ENCODE assay signal across 12 cellular contexts in genomic region chr5:141522301-141522700, GRCh38. TPM values are rescaled to one million over a fixed set of nuclear protein-coding genes. Genes with fewer than 3 reads are reported as not detected.
DNase-seq lines count a peak whose midpoint lies in the region; ATAC-seq and TF ChIP-seq lines count a peak whose summit lies in the region.
"Had no signal": no experiment of that assay in that cellular context is flagged by ENCODE, and none has a peak within 500 bp of the region (broad histone marks: within the 10 kb centered on the region; RNA-seq: fewer than 3 reads in every experiment).

No MANE protein-coding gene starts in this region.

- RAD21 ChIA-PET in HCT116 (lab: Charles Lee; ENCODE audit: low non-redundant PET in 1 of 2, low total read pairs in 2 of 2, uncharacterized antibody in 2 of 2, unreplicated experiment in 2 of 2), result interaction anchor here in 1 of 2 experiments (4.0 kb wide), 1 partner anchor 109 kb away, joined by 17 read pairs; the partner anchor contains the start of gene PCDHGA10

- DNase-seq in HCT116 (ENCODE audit: low read depth, low spot score), result no peak
- DNase-seq in activated T-helper 1 cell treated with anti-CD3 and anti-CD28 coated beads, Interleukin-12 subunit alpha, Interleukin-12 subunit beta, Interleukin-2, Interleukin-4 antibody, amounts not matched to agents 30 ng/mL and 10 ng/mL and 1 ng/mL, durations not matched to agents 14 hours and 24 hours and 36 hours (ENCODE audit: low spot score), result no peak
- DNase-seq in foreskin keratinocyte, result no peak
- DNase-seq: activated gamma-delta T cell, DMS153, OCI-M1 had no signal

- no peak overlapping the region for H3K4me3 Mint-ChIP-seq in activated T-helper 1 cell treated with anti-CD3 and anti-CD28 coated beads, Interleukin-12 subunit alpha, Interleukin-12 subunit beta, Interleukin-2, Interleukin-4 antibody, amounts not matched to agents 30 ng/mL and 10 ng/mL and 1 ng/mL, durations not matched to agents 14 hours and 24 hours and 36 hours
- H3K4me3 Mint-ChIP-seq: endodermal cell had no signal

- TF ChIP-seq POLR2A in HCT116 (IDR thresholded peaks at IDR 0.05; ENCODE audit: borderline replicate concordance, extremely low read depth, insufficient read depth, insufficient read length), result no peak

- peaks cover 9 to 50% of the 10 kb centered on the region in 2 experiments for H3K36me3 ChIP-seq in HCT116 (ENCODE audit: control insufficient read depth in 1 of 2, insufficient read depth in 2 of 2, low read length in 2 of 2)
- H3K36me3 ChIP-seq in skeletal muscle satellite cell (ENCODE audit: insufficient read depth, low read length), result peaks cover 15% of the 10 kb centered on the region

- H3K27ac Mint-ChIP-seq in activated T-helper 1 cell treated with anti-CD3 and anti-CD28 coated beads, Interleukin-12 subunit alpha, Interleukin-12 subunit beta, Interleukin-2, Interleukin-4 antibody, amounts not matched to agents 30 ng/mL and 10 ng/mL and 1 ng/mL, durations not matched to agents 14 hours and 24 hours and 36 hours, result peak overlapping the region; percentile 24
- H3K27ac Mint-ChIP-seq: endodermal cell had no signal

- ATAC-seq in HCT116, result no peak
- ATAC-seq in foreskin keratinocyte, result no peak
- no peak for ATAC-seq in GM21423 (IDR thresholded peaks at IDR 0.05; ENCODE audit: unreplicated experiment)
- no peak for ATAC-seq in HG03097 (IDR thresholded peaks at IDR 0.05; ENCODE audit: low FRiP score, unreplicated experiment)
- no peak for ATAC-seq in HG03460 (IDR thresholded peaks at IDR 0.05; ENCODE audit: unreplicated experiment)
- ATAC-seq in GM18907 (IDR thresholded peaks at IDR 0.05; ENCODE audit: unreplicated experiment), result no peak

- POLR2A ChIA-PET in HCT116 (lab: Charles Lee), result interaction anchor here (1.3 kb wide), 1 partner anchor 110 kb away, joined by 4 read pairs; the partner anchor contains the start of gene PCDHGA10

- H3K79me2 ChIP-seq in HCT116 (ENCODE audit: insufficient read depth, low read length), result peaks cover 15% of the 10 kb centered on the region; the same call in 1 of the 2 replicates

- H3K36me3 Mint-ChIP-seq in activated T-helper 1 cell treated with anti-CD3 and anti-CD28 coated beads, Interleukin-12 subunit alpha, Interleukin-12 subunit beta, Interleukin-2, Interleukin-4 antibody, amounts not matched to agents 30 ng/mL and 10 ng/mL and 1 ng/mL, durations not matched to agents 14 hours and 24 hours and 36 hours (ENCODE audit: low read depth), result peaks cover 73% of the 10 kb centered on the region

- peak overlapping the region; percentile 80 for H3K27ac ChIP-seq in HCT116 (ENCODE audit: low read depth, low read length)
- H3K27ac ChIP-seq in foreskin keratinocyte, result peak overlapping the region; percentile 98

- TF ChIP-seq RAD21 in HCT116 (IDR thresholded peaks at IDR 0.05; ENCODE audit: low read depth), result no peak

- H3K4me3 ChIP-seq in HCT116 (replicated peaks in 1 of 2; ENCODE audit: low read depth in 1 of 2, low read length in 2 of 2) (no peak overlapping the region), skeletal muscle satellite cell (ENCODE audit: low read length) (no peak overlapping the region)

- H3K27me3 Mint-ChIP-seq in activated T-helper 1 cell treated with anti-CD3 and anti-CD28 coated beads, Interleukin-12 subunit alpha, Interleukin-12 subunit beta, Interleukin-2, Interleukin-4 antibody, amounts not matched to agents 30 ng/mL and 10 ng/mL and 1 ng/mL, durations not matched to agents 14 hours and 24 hours and 36 hours (ENCODE audit: insufficient read depth), result no peaks in the 10 kb centered on the region

- intact Hi-C loops in HCT116 (cut with micrococcal nuclease), result no loop called here
- intact Hi-C loops in activated T-helper 1 cell treated with anti-CD3 and anti-CD28 coated beads, Interleukin-12 subunit alpha, Interleukin-12 subunit beta, Interleukin-2, Interleukin-4 antibody, amounts not matched to agents 30 ng/mL and 10 ng/mL and 1 ng/mL, durations not matched to agents 14 hours and 24 hours and 36 hours (cut with micrococcal nuclease), result loop anchor here (5.0 kb wide), 1 partner anchor 165 kb away; the partner anchor contains the start of genes PCDHGA4 and PCDHGB2

- no peak overlapping the region for H2AFZ ChIP-seq in HCT116 (ENCODE audit: low read depth, low read length, poor library complexity, severe bottlenecking)

- TF ChIP-seq CTCF in HCT116 (IDR thresholded peaks at IDR 0.05 in 2 of 3, conservative IDR thresholded peaks at IDR 0.05 in 1 of 3; ENCODE audit: borderline replicate concordance in 1 of 3, insufficient read depth in 1 of 3, low read depth in 2 of 3, low read length in 2 of 3) (no peak), foreskin keratinocyte (conservative IDR thresholded peaks at IDR 0.05) (peak; percentile 7)

- H3K27me3 ChIP-seq in HCT116 (ENCODE audit: insufficient read depth, low read length) (no peaks in the 10 kb centered on the region), foreskin keratinocyte (no peaks in the 10 kb centered on the region), skeletal muscle satellite cell (ENCODE audit: control insufficient read depth, insufficient read depth, low read length) (no peaks in the 10 kb centered on the region)

- H4K20me1 ChIP-seq in HCT116 (ENCODE audit: insufficient read depth), result no peaks in the 10 kb centered on the region

- CTCF ChIA-PET in HCT116 (lab: Charles Lee), result interaction anchor here (1.1 to 3.0 kb wide), 11 partner anchors 9 to 330 kb away, joined by 3 to 33 read pairs (median 6); partner anchors contain the start of genes PCDHB10, PCDHGA10, PCDHGA11 and TAF7

- no peaks in the 10 kb centered on the region for H3K9me2 ChIP-seq in HCT116 (ENCODE audit: insufficient read depth)

- H3K9me3 ChIP-seq in HCT116 (ENCODE audit: control insufficient read depth in 1 of 2, insufficient read depth in 1 of 2, low read depth in 1 of 2, low read length in 2 of 2) (no peaks in the 10 kb centered on the region), skeletal muscle satellite cell (replicated peaks; ENCODE audit: low read length) (no peaks in the 10 kb centered on the region)

- peaks cover 38% of the 10 kb centered on the region for H3K4me1 Mint-ChIP-seq in activated T-helper 1 cell treated with anti-CD3 and anti-CD28 coated beads, Interleukin-12 subunit alpha, Interleukin-12 subunit beta, Interleukin-2, Interleukin-4 antibody, amounts not matched to agents 30 ng/mL and 10 ng/mL and 1 ng/mL, durations not matched to agents 14 hours and 24 hours and 36 hours (ENCODE audit: low read depth)

- peak overlapping the region; percentile 69 for H3K4me2 ChIP-seq in HCT116 (ENCODE audit: low read length)
- no peak overlapping the region for H3K4me2 ChIP-seq in skeletal muscle satellite cell (ENCODE audit: low read length)

- peaks cover 43 to 69% of the 10 kb centered on the region in 2 experiments for H3K4me1 ChIP-seq in HCT116 (ENCODE audit: control insufficient read depth in 1 of 2, insufficient read depth in 2 of 2, low read length in 2 of 2)
- peaks cover 35% of the 10 kb centered on the region for H3K4me1 ChIP-seq in foreskin keratinocyte
- H3K4me1 ChIP-seq in skeletal muscle satellite cell (ENCODE audit: control insufficient read depth, insufficient read depth, low read length), result peaks cover 80% of the 10 kb centered on the region

- H3K9me3 Mint-ChIP-seq in activated T-helper 1 cell treated with anti-CD3 and anti-CD28 coated beads, Interleukin-12 subunit alpha, Interleukin-12 subunit beta, Interleukin-2, Interleukin-4 antibody, amounts not matched to agents 30 ng/mL and 10 ng/mL and 1 ng/mL, durations not matched to agents 14 hours and 24 hours and 36 hours, result no peaks in the 10 kb centered on the region
- H3K9me3 Mint-ChIP-seq: endodermal cell had no signal

- no TSS peak for BruUV-seq in HCT116 (replicated peaks; lab: Mats Ljungman, UMichigan)

- H3K9ac ChIP-seq in HCT116 (ENCODE audit: low read length) (peak overlapping the region; percentile 61), skeletal muscle satellite cell (ENCODE audit: low read depth, low read length) (peak overlapping the region; percentile 69)

TF ChIP-seq in HCT116, 20 proteins besides CTCF, POLR2A, EP300 and RAD21 (continues in another document):
- TF ChIP-seq POLR2AphosphoS5 (IDR thresholded peaks at IDR 0.05; ENCODE audit: low read depth, low read length), result no peak
- TF ChIP-seq EZH2 (IDR thresholded peaks at IDR 0.05), result no peak
- TF ChIP-seq CBX3 (IDR thresholded peaks at IDR 0.05; ENCODE audit: low read depth), result no peak
- TF ChIP-seq ELF1 (IDR thresholded peaks at IDR 0.05; ENCODE audit: borderline replicate concordance, low read depth), result no peak
- TF ChIP-seq TCF7L2 (IDR thresholded peaks at IDR 0.05; ENCODE audit: borderline replicate concordance, extremely low read depth, insufficient read depth, insufficient read length), result no peak
- TF ChIP-seq EZH2phosphoT487 (IDR thresholded peaks at IDR 0.05; ENCODE audit: borderline replicate concordance), result no peak
- no peak for TF ChIP-seq JUND (IDR thresholded peaks at IDR 0.05)
- TF ChIP-seq YY1 (IDR thresholded peaks at IDR 0.05; ENCODE audit: extremely low read depth, insufficient replicate concordance, low read depth, low read length), result no peak
- no peak for TF ChIP-seq ZFX (IDR thresholded peaks at IDR 0.05)
- no peak for TF ChIP-seq EGR1 (IDR thresholded peaks at IDR 0.05; ENCODE audit: low read depth)

RNA-seq across cellular contexts. Expression of gene PCDHGC5, which starts 33.4 kb away (rescaled TPM):
- total RNA-seq in HCT116 (2021; ENCODE audit: unreplicated experiment) (not detected), foreskin keratinocyte (0.42 and 1.5 TPM in 2 replicates)
- 0.07 TPM in 2 replicates for polyA plus RNA-seq in HCT116 (2012)
- not detected in 2 replicates for total RNA-seq in activated T-helper 1 cell treated with anti-CD3 and anti-CD28 coated beads, Interleukin-12 subunit alpha, Interleukin-12 subunit beta, Interleukin-2, Interleukin-4 antibody, amounts not matched to agents 30 ng/mL and 10 ng/mL and 1 ng/mL, durations not matched to agents 14 hours and 24 hours and 36 hours
- polyA plus RNA-seq in foreskin keratinocyte, result 0.18 and 0.24 TPM in 2 replicates
- total RNA-seq in skeletal muscle satellite cell (2012; rRNA removed), result 2.0 and 3.3 TPM in 2 replicates

RNA-seq across cellular contexts. Expression of gene PCDHGC4, which starts 37.5 kb away (rescaled TPM):
- total RNA-seq in HCT116 (2021; ENCODE audit: unreplicated experiment) (0.05 TPM), foreskin keratinocyte (0.28 and 0.54 TPM in 2 replicates)
- 0.05 and 0.11 TPM in 2 replicates for polyA plus RNA-seq in HCT116 (2012)
- not detected in 2 replicates for total RNA-seq in activated T-helper 1 cell treated with anti-CD3 and anti-CD28 coated beads, Interleukin-12 subunit alpha, Interleukin-12 subunit beta, Interleukin-2, Interleukin-4 antibody, amounts not matched to agents 30 ng/mL and 10 ng/mL and 1 ng/mL, durations not matched to agents 14 hours and 24 hours and 36 hours
- 0.02 and 0.04 TPM in 2 replicates for polyA plus RNA-seq in foreskin keratinocyte
- total RNA-seq in skeletal muscle satellite cell (2012; rRNA removed), result 1.1 and 1.3 TPM in 2 replicates

RNA-seq across cellular contexts. Expression of gene PCDHGC3, which starts 46.5 kb away (rescaled TPM):
- total RNA-seq in HCT116 (2021; ENCODE audit: unreplicated experiment) (1.2 TPM), foreskin keratinocyte (25.0 and 36.1 TPM in 2 replicates)
- polyA plus RNA-seq in HCT116 (2012), result 1.9 and 2.7 TPM in 2 replicates
- 0.31 and 0.32 TPM in 2 replicates for total RNA-seq in activated T-helper 1 cell treated with anti-CD3 and anti-CD28 coated beads, Interleukin-12 subunit alpha, Interleukin-12 subunit beta, Interleukin-2, Interleukin-4 antibody, amounts not matched to agents 30 ng/mL and 10 ng/mL and 1 ng/mL, durations not matched to agents 14 hours and 24 hours and 36 hours
- polyA plus RNA-seq in foreskin keratinocyte, result 22.7 and 34.5 TPM in 2 replicates
- 30.9 and 44.6 TPM in 2 replicates for total RNA-seq in skeletal muscle satellite cell (2012; rRNA removed)

Comparison
In these comparisons a context has a peak if more than half of its experiments do, and no peak if none do; other contexts are left out.
1. RNA of gene PCDHGC3, which starts 46.5 kb away (total RNA-seq): 25.0 to 36.1 TPM in foreskin keratinocyte; 1.2 TPM in HCT116 (single experiment) and 0.31 to 0.32 TPM in activated T-helper 1 cell treated with anti-CD3 and anti-CD28 coated beads, Interleukin-12 subunit alpha, Interleukin-12 subunit beta, Interleukin-2, Interleukin-4 antibody, amounts not matched to agents 30 ng/mL and 10 ng/mL and 1 ng/mL, durations not matched to agents 14 hours and 24 hours and 36 hours; every median in the first group is over 10 times any median in the second.